ENCODE assay signal across 16 cellular contexts in the genomic region with DNA sequence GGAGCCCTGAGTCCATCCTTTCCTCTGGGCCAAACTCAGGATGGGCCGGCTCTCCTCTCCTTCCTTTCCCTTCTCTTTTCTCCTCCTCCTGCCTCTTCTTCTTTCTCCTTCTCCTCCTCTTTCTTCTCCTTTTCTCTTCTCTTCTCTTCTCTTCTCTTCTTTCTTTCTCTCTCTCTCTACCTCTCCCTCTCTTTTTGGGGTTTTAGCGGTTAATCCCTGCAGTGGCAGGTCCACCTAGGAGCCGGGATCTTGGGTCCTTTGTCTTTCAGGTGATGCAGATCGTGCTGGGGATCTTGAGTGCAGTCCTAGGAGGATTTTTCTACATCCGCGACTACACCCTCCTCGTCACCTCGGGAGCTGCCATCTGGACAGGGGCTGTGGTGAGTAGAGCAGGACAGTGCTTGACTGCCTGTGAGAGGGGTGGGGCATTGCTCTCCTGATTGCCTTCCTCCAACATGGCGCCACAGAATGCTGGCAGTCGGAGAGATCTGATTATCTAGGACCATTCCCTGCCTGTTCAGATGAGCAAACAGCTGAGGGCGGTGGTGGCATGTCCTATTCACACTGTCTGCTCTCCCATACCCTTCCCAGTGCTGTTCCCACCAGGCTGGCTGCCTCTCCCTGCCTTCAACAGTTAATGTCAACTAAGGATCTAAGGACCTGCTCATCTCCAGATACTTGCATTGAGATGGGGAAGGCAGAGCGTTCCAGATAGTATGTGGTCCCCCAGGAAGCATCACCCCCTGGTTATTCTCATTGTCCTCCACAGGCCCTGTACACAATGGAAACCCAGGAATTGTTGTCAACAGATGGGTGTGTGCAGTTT. TPM values are rescaled to one million over a fixed set of nuclear protein-coding genes. Genes with fewer than 3 reads are reported as not detected.
A peak's percentile ranks its signal among the peaks of the same experiment; 100 is the strongest.
DNase-seq lines count a peak whose midpoint lies in the region; ATAC-seq and TF ChIP-seq lines count a peak whose summit lies in the region.
"Had no signal": no experiment of that assay in that cellular context is flagged by ENCODE, and none has a peak within 500 bp of the region (broad histone marks: within the 10 kb centered on the region; RNA-seq: fewer than 3 reads in every experiment).

No MANE protein-coding gene starts in this region.

- ATAC-seq in T-cell (replicated peaks in 1 of 4) = no peak
- peak; percentile 15 for ATAC-seq in left colon
- ATAC-seq in HG02678 (IDR thresholded peaks at IDR 0.05; ENCODE audit: unreplicated experiment) = no peak
- ATAC-seq: GM12878, HCT116 had no signal

- H3K9me3 Mint-ChIP-seq in T-cell = peaks cover 0 to 17% (median 12%) of the 10 kb centered on the region in 3 donors

- peaks cover 0 to 15% (median 2%) of the 10 kb centered on the region in 6 donors for H3K36me3 ChIP-seq in spleen

- H3K27ac ChIP-seq in spleen = peak overlapping the region in 4 of 8 donors; percentile 24 to 78 (median 78)

- CTCF ChIA-PET in T-cell (lab: Charles Lee) = interaction anchor here in 1 of 2 donors (0.6 kb wide), 1 partner anchor 33 kb away, joined by 5 read pairs; no protein-coding TSS in a partner anchor

- peak; percentile 63 to 86 for DNase-seq in NCI-H2081 (lab: John Stamatoyannopoulos, UW)
- DNase-seq in NCI-H2081 treated with DMSO at 0.1 percent for 48 hours (lab: John Stamatoyannopoulos, UW) = no peak
- no peak for DNase-seq in T-cell
- peak in 1 of 2 donors; percentile 40 for DNase-seq in left colon
- DNase-seq in spleen = no peak
- DNase-seq in NCI-H1436 treated with DMSO at 0.1 percent for 48 hours (lab: John Stamatoyannopoulos, UW) = no peak
- DNase-seq in cerebellar cortex (ENCODE audit: low spot score) = no peak
- DNase-seq: 8988T; activated CD4-positive, alpha-beta T cell treated with anti-CD3 and anti-CD28 coated beads, Interleukin-2, amount 50 U/mL, for 4 hours; activated naive CD4-positive, alpha-beta T cell treated with anti-CD3 and anti-CD28 coated beads, Interleukin-2, amount 10 ng/mL, durations not matched to agents 7 days and 5 days; DND-41; NCI-H1436 had no signal

- peaks cover 0 to 29% (median 20%) of the 10 kb centered on the region in 6 donors for H3K4me1 ChIP-seq in spleen

- TF ChIP-seq CTCF in spleen (IDR thresholded peaks at IDR 0.05 in 8 of 11, conservative IDR thresholded peaks at IDR 0.05 in 3 of 11) = no peak

- POLR2A ChIA-PET in T-cell (lab: Charles Lee) = no interaction called here

- intact Hi-C loops in left colon (cut with DNase I, micrococcal nuclease) = no loop called here
- intact Hi-C loops in spleen (cut with DNase I; ENCODE audit: low total_unique reads) = no loop called here

- peaks cover 8 to 15% (median 13%) of the 10 kb centered on the region in 3 donors for H3K4me1 Mint-ChIP-seq in T-cell

- H3K4me3 Mint-ChIP-seq in T-cell = peak overlapping the region; percentile 28 to 77 (median 34)

- no peak overlapping the region for H3K27ac Mint-ChIP-seq in T-cell
- H3K27ac Mint-ChIP-seq: activated naive CD4-positive, alpha-beta T cell treated with anti-CD3 and anti-CD28 coated beads, Interleukin-2, amount 10 ng/mL, durations not matched to agents 7 days and 5 days; IgD-negative memory B cell had no signal

- H3K27me3 Mint-ChIP-seq in T-cell = peaks cover 35 to 59% of the 10 kb centered on the region in 2 donors

- peaks cover 3 to 85% (median 38%) of the 10 kb centered on the region in 7 donors for H3K27me3 ChIP-seq in spleen (replicated peaks in 1 of 7)

- H3K36me3 Mint-ChIP-seq in T-cell = no peaks in the 10 kb centered on the region
- H3K36me3 Mint-ChIP-seq: activated naive CD4-positive, alpha-beta T cell treated with anti-CD3 and anti-CD28 coated beads, Interleukin-2, amount 10 ng/mL, durations not matched to agents 7 days and 5 days; IgD-negative memory B cell had no signal

- H3K4me3 ChIP-seq in spleen = peak overlapping the region in 5 of 8 donors; percentile 44 to 71 (median 49)
- H3K4me3 ChIP-seq: GM12878 had no signal

- WGBS in spleen, 5 donors = 88 to 94% (median 91%) methylated on average over 12 of the region's 12 CpGs

- peaks cover 0 to 27% (median 20%) of the 10 kb centered on the region in 8 donors for H3K9me3 ChIP-seq in spleen

- no peak for TF ChIP-seq POLR2A in spleen (IDR thresholded peaks at IDR 0.05)

RNA-seq across cellular contexts. Expression of a gene that starts 1.6 kb away (rescaled TPM):
- under 1 TPM in 3 of 5 donors, not detected in 2; 0.43 to 0.79 (median 0.73) TPM for total RNA-seq in T-cell
- total RNA-seq in left colon = 100 to 1,000 TPM; 118 to 275 TPM
- total RNA-seq in spleen = 10 to 100 TPM; 28.6 to 84.6 (median 57.1) TPM
- 10 to 100 TPM; 52.5 to 77.9 (median 62.9) TPM for polyA plus RNA-seq in spleen
- total RNA-seq: GM12878 had no signal
- polyA plus RNA-seq: GM12878, IgD-negative memory B cell had no signal

RNA-seq across cellular contexts. Expression of a gene that starts 2.0 kb away (rescaled TPM):
- total RNA-seq in T-cell (under 1 TPM in 4 of 5 donors, not detected in 1; 0.30 to 0.92 (median 0.63) TPM), left colon (100 to 1,000 TPM; 173 to 355 TPM), spleen (100 to 1,000 TPM in 3 of 7 donors, 10 to 100 TPM in 4; 56.1 to 107 (median 75.5) TPM)
- 100 to 1,000 TPM in 1 of 3 donors, 10 to 100 TPM in 2; 70.0 to 101 (median 88.9) TPM for polyA plus RNA-seq in spleen

RNA-seq across cellular contexts. Expression of a gene that starts 50.2 kb away (rescaled TPM):
- under 1 TPM in 2 of 5 donors, not detected in 3; 0.15 to 0.28 TPM for total RNA-seq in T-cell
- 100 to 1,000 TPM; 566 to 682 TPM for total RNA-seq in left colon
- 1 to 10 TPM in 2 of 7 donors, under 1 TPM in 3, not detected in 2; 0.36 to 2.5 (median 0.79) TPM for total RNA-seq in spleen
- polyA plus RNA-seq in spleen = 1 to 10 TPM in 1 of 3 donors, under 1 TPM in 2; 0.03 to 1.1 (median 0.39) TPM
- total RNA-seq: GM12878 had no signal

Comparison
In these comparisons a context has a peak if more than half of its experiments do, and no peak if none do; other contexts are left out.
1. DNase-seq: peak in NCI-H2081 (2 of 2); none in NCI-H2081 treated with DMSO at 0.1 percent for 48 hours (single experiment), T-cell (0 of 34), spleen (single experiment), NCI-H1436 treated with DMSO at 0.1 percent for 48 hours (single experiment) and cerebellar cortex (single experiment).
2. RNA of a gene that starts 1.6 kb away (total RNA-seq): 118 to 275 TPM in left colon and 28.6 to 84.6 TPM in spleen; 0.43 to 0.79 TPM in T-cell; every median in the first group is over 10 times any median in the second.
3. RNA of a gene that starts 2.0 kb away (total RNA-seq): 173 to 355 TPM in left colon and 56.1 to 107 TPM in spleen; 0.30 to 0.92 TPM in T-cell; every median in the first group is over 10 times any median in the second.
4. RNA of a gene that starts 50.2 kb away (total RNA-seq): 566 to 682 TPM in left colon; 0.36 to 2.5 TPM in spleen and 0.15 to 0.28 TPM in T-cell; every median in the first group is over 100 times any median in the second.